In genomic region chr2:121360566-121361300, GRCh38 we compare ENCODE assay signal across 12 cellular contexts.
DNase-seq lines count a peak whose midpoint lies in the region; ATAC-seq, FAIRE-seq and TF ChIP-seq lines count a peak whose summit lies in the region.
"Had no signal": no experiment of that assay in that cellular context is flagged by ENCODE, and none has a peak within 500 bp of the region (broad histone marks: within the 10 kb centered on the region; RNA-seq: fewer than 3 reads in every experiment).

No MANE protein-coding gene starts in this region.

- no TSS peak for BruUV-seq in endothelial cell of umbilical vein (replicated peaks; lab: Mats Ljungman, UMichigan)

- peak overlapping the region; percentile 44 for H3K4me2 ChIP-seq in endothelial cell of umbilical vein (ENCODE audit: insufficient read depth, low read length)

- H3K9me3 ChIP-seq in endothelial cell of umbilical vein (replicated peaks; ENCODE audit: control insufficient read depth, insufficient read depth, low read length), result no peaks in the 10 kb centered on the region
- H3K9me3 ChIP-seq in esophagus muscularis mucosa, result no peaks in the 10 kb centered on the region

- H3K4me1 ChIP-seq in endothelial cell of umbilical vein (ENCODE audit: control insufficient read depth, extremely low read depth, insufficient read depth, low read length), result peaks cover 29% of the 10 kb centered on the region
- H3K4me1 ChIP-seq in esophagus muscularis mucosa, result peaks cover 15 to 31% (median 19%) of the 10 kb centered on the region in 4 donors

- WGBS in esophagus muscularis mucosa, result 68% methylated on average over 8 of the region's 8 CpGs

- H4K20me1 ChIP-seq in endothelial cell of umbilical vein (replicated peaks; ENCODE audit: control insufficient read depth, extremely low read depth, insufficient read depth, low read length), result no peaks in the 10 kb centered on the region

- dilution Hi-C loops in endothelial cell of umbilical vein (cut with MboI; ENCODE audit: extremely low pct_ligation_motif_present, low sequenced_read_pairs), result no loop called here

- FAIRE-seq in endothelial cell of umbilical vein (lab: Jason Lieb, UNC), result peak; percentile 90

- H3K79me2 ChIP-seq in endothelial cell of umbilical vein (ENCODE audit: control insufficient read depth, insufficient read depth, low read length), result no peaks in the 10 kb centered on the region

- no peak overlapping the region for H2AFZ ChIP-seq in endothelial cell of umbilical vein (ENCODE audit: low read depth, low read length)

- H3K9me1 ChIP-seq in endothelial cell of umbilical vein (replicated peaks; ENCODE audit: control insufficient read depth, extremely low read depth, insufficient read depth, low read length), result no peaks in the 10 kb centered on the region

- H3K4me3 ChIP-seq in endothelial cell of umbilical vein (replicated peaks in 1 of 3; ENCODE audit: insufficient read depth in 1 of 3, low read depth in 1 of 3, low read length in 3 of 3) (no peak overlapping the region), esophagus muscularis mucosa (no peak overlapping the region)
- H3K4me3 ChIP-seq: skin epidermis had no signal

- POLR2A ChIA-PET in endothelial cell of umbilical vein (lab: Charles Lee), result no interaction called here

- TF ChIP-seq CTCF in endothelial cell of umbilical vein (IDR thresholded peaks at IDR 0.05; ENCODE audit: extremely low read depth in 1 of 2, insufficient read depth in 1 of 2, low read depth in 1 of 2, low read length in 2 of 2), result no peak
- TF ChIP-seq CTCF in esophagus muscularis mucosa (IDR thresholded peaks at IDR 0.05), result no peak

- TF ChIP-seq POLR2A in endothelial cell of umbilical vein (IDR thresholded peaks at IDR 0.05; ENCODE audit: low read depth, low read length), result no peak
- TF ChIP-seq POLR2A in esophagus muscularis mucosa (IDR thresholded peaks at IDR 0.05; ENCODE audit: low read depth), result no peak

- intact Hi-C loops in endothelial cell of umbilical vein (cut with micrococcal nuclease), result no loop called here
- intact Hi-C loops in esophagus muscularis mucosa (cut with DNase I), result no loop called here

- H3K9ac ChIP-seq in endothelial cell of umbilical vein (replicated peaks; ENCODE audit: extremely low read depth, insufficient read depth, low read length), result no peak overlapping the region

- TF ChIP-seq EP300 in esophagus muscularis mucosa (IDR thresholded peaks at IDR 0.05), result no peak

- H3K27me3 ChIP-seq in endothelial cell of umbilical vein (ENCODE audit: control insufficient read depth in 2 of 2, insufficient read depth in 2 of 2, low read length in 2 of 2), result no peaks in the 10 kb centered on the region
- H3K27me3 ChIP-seq in esophagus muscularis mucosa, result no peaks in the 10 kb centered on the region

- H3K36me3 ChIP-seq in endothelial cell of umbilical vein (ENCODE audit: control insufficient read depth in 2 of 2, extremely low read depth in 1 of 2, insufficient read depth in 2 of 2, low read length in 2 of 2), result peaks cover 0 to 19% of the 10 kb centered on the region in 2 experiments
- peaks cover 21 to 86% (median 61%) of the 10 kb centered on the region in 4 donors for H3K36me3 ChIP-seq in esophagus muscularis mucosa

- DNase-seq in AG20443 (ENCODE audit: low spot score) (peak; percentile 62), NCI-H226 (peak; percentile 78), endothelial cell of umbilical vein (ENCODE audit: low read depth, low spot score) (peak; percentile 78), mucosa of gallbladder (ENCODE audit: low spot score) (peak; percentile 52), esophagus muscularis mucosa (ENCODE audit: extremely low spot score) (no peak), NCI-H526 treated with DMSO at 0.1 percent for 48 hours (lab: John Stamatoyannopoulos, UW) (no peak)
- no peak for DNase-seq in activated CD8-positive, alpha-beta memory T cell treated with anti-CD3 and anti-CD28 coated beads, Interleukin-2, amount 50 U/mL, for 48 hours
- DNase-seq: activated CD4-positive, CD25-positive, alpha-beta regulatory T cell treated with anti-CD3 and anti-CD28 coated beads, Interleukin-2, amount 50 U/mL, for 72 hours; activated naive CD4-positive, alpha-beta T cell treated with anti-CD3 and anti-CD28 coated beads, Interleukin-2, amount 50 U/mL, for 16 hours; NCI-H146 had no signal

- CTCF ChIA-PET in endothelial cell of umbilical vein (lab: Charles Lee), result interaction anchor here (0.8 to 2.4 kb wide), 2 partner anchors 9 to 265 kb away, joined by 3 to 13 read pairs; no protein-coding TSS in a partner anchor

- ATAC-seq in HG02840 (IDR thresholded peaks at IDR 0.05; ENCODE audit: low FRiP score, unreplicated experiment), result no peak

- H3K27ac ChIP-seq in endothelial cell of umbilical vein (ENCODE audit: insufficient read depth, low read depth, low read length) (no peak overlapping the region), esophagus muscularis mucosa (replicated peaks in 1 of 4) (no peak overlapping the region)

TF ChIP-seq in endothelial cell of umbilical vein, 7 proteins besides CTCF, POLR2A, EP300 and RAD21:
- TF ChIP-seq POLR2AphosphoS5 (IDR thresholded peaks at IDR 0.05; ENCODE audit: insufficient read depth, low read depth, low read length) (peak; percentile 55), JUN (IDR thresholded peaks at IDR 0.05; ENCODE audit: borderline replicate concordance, insufficient read depth, insufficient read length, low read depth) (peak; percentile 35), GATA2 (IDR thresholded peaks at IDR 0.05; ENCODE audit: insufficient read depth, insufficient read length, low read depth, low read length) (no peak), FOS (IDR thresholded peaks at IDR 0.05; ENCODE audit: borderline replicate concordance, insufficient read depth, low read length) (peak; percentile 90)

Comparison
In these comparisons a context has a peak if more than half of its experiments do, and no peak if none do; other contexts are left out.
1. DNase-seq: peak in AG20443 (single experiment), NCI-H226 (single experiment), endothelial cell of umbilical vein (single experiment) and mucosa of gallbladder (single experiment); none in esophagus muscularis mucosa (single experiment), NCI-H526 treated with DMSO at 0.1 percent for 48 hours (single experiment) and activated CD8-positive, alpha-beta memory T cell treated with anti-CD3 and anti-CD28 coated beads, Interleukin-2, amount 50 U/mL, for 48 hours (single experiment).